Comparison of ENCODE assay signal across 10 cellular contexts in genomic region chr20:57131601-57132391, GRCh38.
"Had no signal": no experiment of that assay in that cellular context is flagged by ENCODE, and none has a peak within 500 bp of the region (broad histone marks: within the 10 kb centered on the region; RNA-seq: fewer than 3 reads in every experiment).

No MANE protein-coding gene starts in this region.

- H3K4me2 ChIP-seq: KMS-11 had no signal

- H3K4me1 Mint-ChIP-seq: IgD-negative memory B cell had no signal

- H3K9me3 ChIP-seq: HAP-1 had no signal

- H2AFZ ChIP-seq: GM23248 had no signal

- H3K36me3 Mint-ChIP-seq: IgD-negative memory B cell had no signal

- H3K4me1 ChIP-seq: HAP-1 had no signal

- H3K4me3 ChIP-seq: GM23248, HAP-1 had no signal

- H3K27ac ChIP-seq: GM23248, HL-60, KMS-11 had no signal

- ATAC-seq: HCT116, HepG2 had no signal

- DNase-seq: GM23248, GOT3, H7, KBM-7 had no signal

- H3K4me3 Mint-ChIP-seq: IgD-negative memory B cell had no signal

- H3K9ac ChIP-seq: GM23248, KMS-11 had no signal

- H3K36me3 ChIP-seq: HAP-1 had no signal
